11 cellular contexts compared by ENCODE assay signal in genomic region chr7:6221340-6222319, GRCh38. TPM values are rescaled to one million over a fixed set of nuclear protein-coding genes. Genes with fewer than 3 reads are reported as not detected.
DNase-seq lines count a peak whose midpoint lies in the region; ATAC-seq and TF ChIP-seq lines count a peak whose summit lies in the region.
"Had no signal": no experiment of that assay in that cellular context is flagged by ENCODE, and none has a peak within 500 bp of the region (broad histone marks: within the 10 kb centered on the region; RNA-seq: fewer than 3 reads in every experiment).

No MANE protein-coding gene starts in this region.

- H4K91ac ChIP-seq in mesenchymal stem cell (ENCODE audit: low read length), result no peak overlapping the region

- H3K36me3 ChIP-seq in mesenchymal stem cell (ENCODE audit: control insufficient read depth in 1 of 2, insufficient read depth in 2 of 2, low read depth in 1 of 2, low read length in 2 of 2), result no peaks in the 10 kb centered on the region
- no peaks in the 10 kb centered on the region for H3K36me3 ChIP-seq in mammary epithelial cell (ENCODE audit: insufficient read depth, low read length)
- H3K36me3 ChIP-seq: WERI-Rb-1 had no signal

- H3K9ac ChIP-seq in mesenchymal stem cell (ENCODE audit: low read length), result no peak overlapping the region
- H3K9ac ChIP-seq in mammary epithelial cell (ENCODE audit: insufficient read depth, low read length), result no peak overlapping the region

- DNase-seq in CD14-positive monocyte (ENCODE audit: low spot score) (peak; percentile 52), HUDEP-2 (lab: John Stamatoyannopoulos, UW; ENCODE audit: unreplicated experiment in 76 of 76) (peak in 44 of 76 experiments; percentile 6 to 80 (median 56)), mesenchymal stem cell (peak; percentile 30), NCI-H510A treated with DMSO at 0.1 percent for 48 hours (lab: John Stamatoyannopoulos, UW) (no peak), mammary epithelial cell (no peak), sciatic nerve (ENCODE audit: low spot score) (no peak)
- DNase-seq in activated T-cell treated with anti-CD3 and anti-CD28 coated beads, Interleukin-2, amount 50 U/mL, for 48 hours, result peak; percentile 34 to 36
- DNase-seq: NCI-H1436, occipital lobe, WERI-Rb-1 had no signal

- intact Hi-C loops in CD14-positive monocyte (cut with micrococcal nuclease) (no loop called here), mammary epithelial cell (cut with micrococcal nuclease) (no loop called here), sciatic nerve (cut with DNase I) (no loop called here)

- H3K79me2 ChIP-seq in mammary epithelial cell (ENCODE audit: insufficient read depth, low read length), result peaks cover 93% of the 10 kb centered on the region

- H3K9me3 Mint-ChIP-seq in CD14-positive monocyte, result peaks cover 0 to under 1% (median 0%) of the 10 kb centered on the region in 7 donors

- no peak overlapping the region for H2BK5ac ChIP-seq in mesenchymal stem cell (ENCODE audit: low read depth, low read length, poor library complexity, severe bottlenecking)

- no peak overlapping the region for H3K4ac ChIP-seq in mesenchymal stem cell (ENCODE audit: low read depth in 1 of 2, low read length in 2 of 2)

- H3K36me3 Mint-ChIP-seq in CD14-positive monocyte, result peaks cover 0 to 2% of the 10 kb centered on the region in 2 donors

- dilution Hi-C loops in mammary epithelial cell (cut with HindIII; ENCODE audit: low sequenced_read_pairs), result no loop called here

- H3K4me1 Mint-ChIP-seq in CD14-positive monocyte, result peaks cover 49% of the 10 kb centered on the region

- no peak overlapping the region for H2AK5ac ChIP-seq in mesenchymal stem cell (ENCODE audit: low read length, severe bottlenecking)

- ATAC-seq in GM21423 (IDR thresholded peaks at IDR 0.05; ENCODE audit: unreplicated experiment), result no peak
- no peak for ATAC-seq in sciatic nerve

- no peaks in the 10 kb centered on the region for H3K9me3 ChIP-seq in mesenchymal stem cell (ENCODE audit: control insufficient read depth, low read length)
- no peaks in the 10 kb centered on the region for H3K9me3 ChIP-seq in mammary epithelial cell (replicated peaks; ENCODE audit: insufficient read depth, low read length)

- H3K4me1 ChIP-seq in mesenchymal stem cell (ENCODE audit: control insufficient read depth, insufficient read depth, low read depth, low read length) (peaks cover 5% of the 10 kb centered on the region), mammary epithelial cell (ENCODE audit: insufficient read depth, low read length) (peaks cover 14% of the 10 kb centered on the region)

- no peak overlapping the region for H4K8ac ChIP-seq in mesenchymal stem cell (ENCODE audit: low read length)

- peaks cover 20% of the 10 kb centered on the region for H3K79me1 ChIP-seq in mesenchymal stem cell (replicated peaks; ENCODE audit: low read length, poor library complexity, severe bottlenecking)

- in situ Hi-C loops in mammary epithelial cell (cut with MboI; ENCODE audit: low sequenced_read_pairs in 2 of 2), result no loop called here

- H3K18ac ChIP-seq in mesenchymal stem cell (ENCODE audit: low read depth in 1 of 2, low read length in 2 of 2), result no peak overlapping the region

- H3K4me3 ChIP-seq in mesenchymal stem cell (ENCODE audit: insufficient read depth in 1 of 2, low read depth in 1 of 2, low read length in 2 of 2), result no peak overlapping the region
- no peak overlapping the region for H3K4me3 ChIP-seq in mammary epithelial cell (replicated peaks in 1 of 3; ENCODE audit: insufficient read depth in 1 of 3, low read depth in 2 of 3, low read length in 3 of 3)

- H3K27ac ChIP-seq in mesenchymal stem cell (ENCODE audit: low read length, poor library complexity, severe bottlenecking) (no peak overlapping the region), mammary epithelial cell (ENCODE audit: insufficient read depth, low read depth, low read length) (no peak overlapping the region)
- H3K27ac ChIP-seq: WERI-Rb-1 had no signal

- H3K27ac Mint-ChIP-seq in CD14-positive monocyte, result peak overlapping the region; percentile 88 to 95 (median 90)

- TF ChIP-seq CTCF in CD14-positive monocyte (IDR thresholded peaks at IDR 0.05) (no peak), mammary epithelial cell (conservative IDR thresholded peaks at IDR 0.05 in 1 of 2, IDR thresholded peaks at IDR 0.05 in 1 of 2; ENCODE audit: extremely low read depth in 1 of 2, insufficient read depth in 1 of 2, low read depth in 1 of 2, low read length in 2 of 2) (no peak)

- H2BK120ac ChIP-seq in mesenchymal stem cell (ENCODE audit: low read depth, low read length), result no peak overlapping the region

- H3K4me2 ChIP-seq in mesenchymal stem cell (ENCODE audit: low read length, poor library complexity, severe bottlenecking) (no peak overlapping the region), mammary epithelial cell (ENCODE audit: insufficient read depth, low read depth, low read length) (no peak overlapping the region)

- peak overlapping the region in 1 of 2 experiments; percentile 1 for H2BK12ac ChIP-seq in mesenchymal stem cell (ENCODE audit: low read length in 2 of 2)

- H3K27me3 ChIP-seq in mesenchymal stem cell (ENCODE audit: control insufficient read depth in 1 of 2, insufficient read depth in 1 of 2, low read length in 2 of 2), result no peaks in the 10 kb centered on the region
- H3K27me3 ChIP-seq in mammary epithelial cell (ENCODE audit: insufficient read depth, low read length), result no peaks in the 10 kb centered on the region

- H3K27me3 Mint-ChIP-seq in CD14-positive monocyte (ENCODE audit: low read depth in 3 of 3), result peaks cover 0 to 4% (median 0%) of the 10 kb centered on the region in 3 donors

- peak overlapping the region; percentile 56 to 70 for H3K4me3 Mint-ChIP-seq in CD14-positive monocyte

- H2BK15ac ChIP-seq in mesenchymal stem cell (ENCODE audit: low read depth, poor library complexity, severe bottlenecking), result no peak overlapping the region

- peak overlapping the region in 1 of 2 experiments; percentile 79 for H3K23ac ChIP-seq in mesenchymal stem cell (ENCODE audit: low read length in 2 of 2)

- CTCF ChIA-PET in mammary epithelial cell (lab: Charles Lee; ENCODE audit: low non-redundant PET), result no interaction called here

- no peak overlapping the region for H3K14ac ChIP-seq in mesenchymal stem cell (ENCODE audit: low read length in 2 of 2)

- no peaks in the 10 kb centered on the region for H4K20me1 ChIP-seq in mammary epithelial cell (ENCODE audit: insufficient read depth, low read length)

- H2AFZ ChIP-seq in mesenchymal stem cell (ENCODE audit: low read depth, low read length), result no peak overlapping the region
- H2AFZ ChIP-seq in mammary epithelial cell (ENCODE audit: low read depth, low read length), result no peak overlapping the region

- WGBS in mesenchymal stem cell, result 95% methylated on average over 5 of the region's 9 CpGs
- 98% methylated on average over 8 of the region's 9 CpGs for WGBS in mammary epithelial cell (ENCODE audit: low coverage, missing lambda C conversion rate)

- BruUV-seq in mammary epithelial cell (replicated peaks; lab: Mats Ljungman, UMichigan), result no TSS peak

RNA-seq across cellular contexts. Expression of gene CYTH3, which starts 50.8 kb away (rescaled TPM):
- 1 to 10 TPM; 1.3 to 1.4 TPM for polyA plus RNA-seq in CD14-positive monocyte
- 29.0 TPM for polyA plus RNA-seq in mesenchymal stem cell (2013, experiment 1 of 2)
- 33.4 TPM for polyA plus RNA-seq in mesenchymal stem cell (2013, experiment 2 of 2)
- total RNA-seq in mammary epithelial cell, result 10 to 100 TPM; 33.3 to 33.7 TPM
- polyA plus RNA-seq in mammary epithelial cell, result 42.9 TPM
- polyA minus RNA-seq in mammary epithelial cell, result 23.5 TPM
- 56.9 TPM for total RNA-seq in sciatic nerve

Comparison
In these comparisons a context has a peak if more than half of its experiments do, and no peak if none do; other contexts are left out.
1. DNase-seq: peak in CD14-positive monocyte (single experiment), HUDEP-2 (44 of 76), activated T-cell treated with anti-CD3 and anti-CD28 coated beads, Interleukin-2, amount 50 U/mL, for 48 hours (2 of 2) and mesenchymal stem cell (single experiment); none in NCI-H510A treated with DMSO at 0.1 percent for 48 hours (single experiment), mammary epithelial cell (single experiment) and sciatic nerve (single experiment).